ENCODE assay signal across 20 cellular contexts in the genomic region with DNA sequence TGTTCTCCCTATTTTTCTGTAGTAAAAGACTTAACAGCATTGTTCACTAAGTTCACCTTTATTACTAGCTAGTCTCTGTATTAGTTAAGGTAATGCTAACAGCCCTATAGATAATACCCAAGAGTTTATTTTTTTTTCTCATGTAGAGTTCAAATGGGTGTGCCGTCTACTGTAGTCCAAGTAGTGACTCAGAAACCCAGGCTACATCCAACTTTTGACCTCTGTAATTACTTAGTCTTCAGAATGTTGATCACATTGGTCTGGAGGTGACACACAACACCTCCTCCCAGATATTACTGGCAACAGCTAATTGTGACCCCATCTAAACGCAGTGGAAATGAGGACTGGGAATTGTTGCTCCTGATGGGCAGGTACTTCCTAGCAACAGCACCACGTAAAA. TPM values are rescaled to one million over a fixed set of nuclear protein-coding genes. Genes with fewer than 3 reads are reported as not detected.
DNase-seq lines count a peak whose midpoint lies in the region; ATAC-seq, FAIRE-seq and TF ChIP-seq lines count a peak whose summit lies in the region.
"Had no signal": no experiment of that assay in that cellular context is flagged by ENCODE, and none has a peak within 500 bp of the region (broad histone marks: within the 10 kb centered on the region; RNA-seq: fewer than 3 reads in every experiment).

No MANE protein-coding gene starts in this region.

- H3K27me3 Mint-ChIP-seq in Caco-2 (ENCODE audit: insufficient read depth, unreplicated experiment): no peaks in the 10 kb centered on the region
- H3K27me3 Mint-ChIP-seq: activated CD4-positive, alpha-beta T cell treated with anti-CD3 and anti-CD28 coated beads, Interleukin-2, amount 10 ng/mL, durations not matched to agents 24 days and 14 days; CD4-positive, alpha-beta T cell; effector memory CD8-positive, alpha-beta T cell had no signal

- dilution Hi-C loops in endothelial cell of umbilical vein (cut with MboI; ENCODE audit: extremely low pct_ligation_motif_present, low sequenced_read_pairs): no loop called here

- FAIRE-seq in endothelial cell of umbilical vein (lab: Jason Lieb, UNC): peak; percentile 58
- FAIRE-seq: G401.6, RCC 7860 had no signal

- H3K9me3 Mint-ChIP-seq in Caco-2 (ENCODE audit: unreplicated experiment): no peaks in the 10 kb centered on the region
- H3K9me3 Mint-ChIP-seq: activated CD4-positive, alpha-beta T cell treated with anti-CD3 and anti-CD28 coated beads, Interleukin-2, amount 10 ng/mL, durations not matched to agents 24 days and 14 days; activated T-helper 1 cell treated with anti-CD3 and anti-CD28 coated beads, Interleukin-12 subunit alpha, Interleukin-12 subunit beta, Interleukin-2, Interleukin-4 antibody, amounts not matched to agents 30 ng/mL and 10 ng/mL and 1 ng/mL, durations not matched to agents 14 hours and 24 hours and 36 hours; CD4-positive, alpha-beta T cell; effector memory CD8-positive, alpha-beta T cell had no signal

- H3K4me3 Mint-ChIP-seq in Caco-2 (ENCODE audit: unreplicated experiment): peak overlapping the region; percentile 34
- H3K4me3 Mint-ChIP-seq: activated CD4-positive, alpha-beta T cell treated with anti-CD3 and anti-CD28 coated beads, Interleukin-2, amount 10 ng/mL, durations not matched to agents 24 days and 14 days; activated T-helper 1 cell treated with anti-CD3 and anti-CD28 coated beads, Interleukin-12 subunit alpha, Interleukin-12 subunit beta, Interleukin-2, Interleukin-4 antibody, amounts not matched to agents 30 ng/mL and 10 ng/mL and 1 ng/mL, durations not matched to agents 14 hours and 24 hours and 36 hours; CD4-positive, alpha-beta T cell; effector memory CD8-positive, alpha-beta T cell had no signal

- H3K79me2 ChIP-seq in endothelial cell of umbilical vein (ENCODE audit: control insufficient read depth, insufficient read depth, low read length): peaks cover 36% of the 10 kb centered on the region

- no peak overlapping the region for H2AFZ ChIP-seq in endothelial cell of umbilical vein (ENCODE audit: low read depth, low read length)

- POLR2A ChIA-PET in Caco-2 (lab: Charles Lee): interaction anchor here (1.7 to 2.4 kb wide), 3 partner anchors 10 to 39 kb away, joined by 4 to 15 read pairs (median 11); a partner anchor contains a TSS
- POLR2A ChIA-PET in endothelial cell of umbilical vein (lab: Charles Lee): interaction anchor here (0.7 to 1.2 kb wide), 2 partner anchors 8 to 980 kb away, joined by 3 to 5 read pairs; a partner anchor contains a TSS

- peak overlapping the region; percentile 92 for H3K27ac Mint-ChIP-seq in Caco-2 (ENCODE audit: unreplicated experiment)
- H3K27ac Mint-ChIP-seq: activated CD4-positive, alpha-beta T cell treated with anti-CD3 and anti-CD28 coated beads, Interleukin-2, amount 10 ng/mL, durations not matched to agents 24 days and 14 days; activated T-helper 1 cell treated with anti-CD3 and anti-CD28 coated beads, Interleukin-12 subunit alpha, Interleukin-12 subunit beta, Interleukin-2, Interleukin-4 antibody, amounts not matched to agents 30 ng/mL and 10 ng/mL and 1 ng/mL, durations not matched to agents 14 hours and 24 hours and 36 hours; CD4-positive, alpha-beta T cell had no signal

- H3K27me3 ChIP-seq in Caco-2 (replicated peaks; ENCODE audit: control insufficient read depth, insufficient read depth, low read length): no peaks in the 10 kb centered on the region
- no peaks in the 10 kb centered on the region for H3K27me3 ChIP-seq in MG63
- no peaks in the 10 kb centered on the region for H3K27me3 ChIP-seq in endothelial cell of umbilical vein (ENCODE audit: control insufficient read depth in 2 of 2, insufficient read depth in 2 of 2, low read length in 2 of 2)

- H3K9me1 ChIP-seq in endothelial cell of umbilical vein (replicated peaks; ENCODE audit: control insufficient read depth, extremely low read depth, insufficient read depth, low read length): no peaks in the 10 kb centered on the region

- H3K9me3 ChIP-seq in Caco-2 (no peaks in the 10 kb centered on the region), MG63 (no peaks in the 10 kb centered on the region), endothelial cell of umbilical vein (replicated peaks; ENCODE audit: control insufficient read depth, insufficient read depth, low read length) (no peaks in the 10 kb centered on the region)
- H3K9me3 ChIP-seq: prostate gland had no signal

- no peak for TF ChIP-seq POLR2A in endothelial cell of umbilical vein (IDR thresholded peaks at IDR 0.05; ENCODE audit: low read depth, low read length)

- H3K4me1 ChIP-seq in Caco-2 (peaks cover 18% of the 10 kb centered on the region), endothelial cell of umbilical vein (ENCODE audit: control insufficient read depth, extremely low read depth, insufficient read depth, low read length) (no peaks in the 10 kb centered on the region)
- H3K4me1 ChIP-seq: prostate gland had no signal

- no peak overlapping the region for H3K9ac ChIP-seq in endothelial cell of umbilical vein (replicated peaks; ENCODE audit: extremely low read depth, insufficient read depth, low read length)

- intact Hi-C loops in Caco-2 (cut with micrococcal nuclease; ENCODE audit: unreplicated experiment): loop anchor here (1.0 to 2.0 kb wide), 3 partner anchors 8 to 26 kb away; a partner anchor contains a TSS
- intact Hi-C loops in endothelial cell of umbilical vein (cut with micrococcal nuclease): no loop called here

- H3K36me3 ChIP-seq in Caco-2 (ENCODE audit: control insufficient read depth, insufficient read depth, low read length): no peaks in the 10 kb centered on the region; the same call in 1 of the 2 replicates
- peaks cover 50% of the 10 kb centered on the region for H3K36me3 ChIP-seq in MG63
- peaks cover 7 to 10% of the 10 kb centered on the region in 2 experiments for H3K36me3 ChIP-seq in endothelial cell of umbilical vein (ENCODE audit: control insufficient read depth in 2 of 2, extremely low read depth in 1 of 2, insufficient read depth in 2 of 2, low read length in 2 of 2)

- TF ChIP-seq CTCF in Caco-2 (IDR thresholded peaks at IDR 0.05; ENCODE audit: insufficient read depth in 1 of 2, low read depth in 1 of 2, low read length in 1 of 2, severe bottlenecking in 1 of 2, unreplicated experiment in 1 of 2): no peak
- no peak for TF ChIP-seq CTCF in endothelial cell of umbilical vein (IDR thresholded peaks at IDR 0.05; ENCODE audit: extremely low read depth in 1 of 2, insufficient read depth in 1 of 2, low read depth in 1 of 2, low read length in 2 of 2)
- no peak for TF ChIP-seq CTCF in omental fat pad (IDR thresholded peaks at IDR 0.05)

- DNase-seq in Caco-2: no peak
- DNase-seq in MG63: peak; percentile 16
- no peak for DNase-seq in endothelial cell of umbilical vein (ENCODE audit: low read depth, low spot score)
- DNase-seq in omental fat pad (ENCODE audit: low spot score): no peak
- no peak for DNase-seq in SW480 (ENCODE audit: low spot score)
- DNase-seq in NCI-H146 (lab: John Stamatoyannopoulos, UW): no peak
- DNase-seq: activated CD4-positive, alpha-beta T cell treated with anti-CD3 and anti-CD28 coated beads, Interleukin-2, amount 10 ng/mL, durations not matched to agents 24 days and 14 days; CD4-positive, alpha-beta T cell; effector memory CD8-positive, alpha-beta T cell; head of caudate nucleus; MM.1S; NCI-H2081; NCI-H748 treated with DMSO at 0.1 percent for 48 hours; T-helper 2 cell had no signal

- no TSS peak for BruUV-seq in Caco-2 (replicated peaks; lab: Mats Ljungman, UMichigan)
- BruUV-seq in endothelial cell of umbilical vein (replicated peaks; lab: Mats Ljungman, UMichigan): no TSS peak

- H3K4me3 ChIP-seq in Caco-2 (ENCODE audit: low read depth, low read length): no peak overlapping the region
- H3K4me3 ChIP-seq in MG63: no peak overlapping the region
- no peak overlapping the region for H3K4me3 ChIP-seq in endothelial cell of umbilical vein (replicated peaks in 1 of 3; ENCODE audit: insufficient read depth in 1 of 3, low read depth in 1 of 3, low read length in 3 of 3)
- H3K4me3 ChIP-seq: prostate gland had no signal

- CTCF ChIA-PET in Caco-2 (lab: Charles Lee) (interaction anchor here (0.6 kb wide), 1 partner anchor 18 kb away, joined by 9 read pairs; no protein-coding TSS in a partner anchor), endothelial cell of umbilical vein (lab: Charles Lee) (interaction anchor here (1.6 kb wide), 1 partner anchor 15 kb away, joined by 5 read pairs; no protein-coding TSS in a partner anchor)

- H4K20me1 ChIP-seq in endothelial cell of umbilical vein (replicated peaks; ENCODE audit: control insufficient read depth, extremely low read depth, insufficient read depth, low read length): no peaks in the 10 kb centered on the region

- no peak overlapping the region for H3K27ac ChIP-seq in endothelial cell of umbilical vein (ENCODE audit: insufficient read depth, low read depth, low read length)
- H3K27ac ChIP-seq: prostate gland had no signal

- H3K36me3 Mint-ChIP-seq in Caco-2 (ENCODE audit: insufficient read depth, unreplicated experiment): peaks cover 31% of the 10 kb centered on the region

- ATAC-seq in omental fat pad (ENCODE audit: low FRiP score): peak; percentile 62
- ATAC-seq in GM21526 (IDR thresholded peaks at IDR 0.05; ENCODE audit: low FRiP score, unreplicated experiment): no peak
- no peak for ATAC-seq in activated CD4-positive, CD25-positive, alpha-beta regulatory T cell treated with anti-CD3 and anti-CD28 coated beads, Interleukin-2, amount 50 U/mL, for 24 hours
- ATAC-seq: effector memory CD8-positive, alpha-beta T cell had no signal

- peaks cover 30% of the 10 kb centered on the region for H3K4me1 Mint-ChIP-seq in Caco-2 (ENCODE audit: low read depth, unreplicated experiment)

- H3K4me2 ChIP-seq in endothelial cell of umbilical vein (ENCODE audit: insufficient read depth, low read length): no peak overlapping the region

RNA-seq across cellular contexts. Expression of a gene that starts 7.7 kb away (rescaled TPM):
- total RNA-seq in Caco-2 (2022) (22.5 and 25.0 TPM in 2 replicates), endothelial cell of umbilical vein (15.1 and 19.5 TPM in 2 replicates), omental fat pad (10 to 100 TPM; 27.0 to 47.7 (median 37.0) TPM)
- 28.5 and 41.3 TPM in 2 replicates for total RNA-seq in MG63 (2014; rRNA removed; shearing (Covaris generic); ENCODE audit: low replicate concordance)
- polyA plus RNA-seq in endothelial cell of umbilical vein: 1.6 and 2.4 TPM in 2 replicates
- polyA plus RNA-seq in endothelial cell of umbilical vein (2011; cell fraction: cytosol; rRNA removed): 3.1 and 3.7 TPM in 2 replicates
- polyA plus RNA-seq in endothelial cell of umbilical vein (2011; cell fraction: nucleus; rRNA removed): 3.0 and 3.6 TPM in 2 replicates
- 19.9 and 20.6 TPM in 2 replicates for polyA plus RNA-seq in endothelial cell of umbilical vein (2012)
- polyA minus RNA-seq in endothelial cell of umbilical vein: 7.1 and 7.5 TPM in 2 replicates
- 2.8 TPM for polyA minus RNA-seq in endothelial cell of umbilical vein (2011; cell fraction: cytosol; rRNA and poly(A)+ RNA removed)
- polyA minus RNA-seq in endothelial cell of umbilical vein (2011; cell fraction: nucleus; rRNA and poly(A)+ RNA removed): 15.1 and 17.6 TPM in 2 replicates

RNA-seq across cellular contexts. Expression of a gene that starts 26.2 kb away (rescaled TPM):
- 273 and 274 TPM in 2 replicates for total RNA-seq in Caco-2 (2022)
- 122 and 337 TPM in 2 replicates for total RNA-seq in MG63 (2014; rRNA removed; shearing (Covaris generic); ENCODE audit: low replicate concordance)
- total RNA-seq in endothelial cell of umbilical vein: 222 and 234 TPM in 2 replicates
- polyA plus RNA-seq in endothelial cell of umbilical vein: 271 and 321 TPM in 2 replicates
- polyA plus RNA-seq in endothelial cell of umbilical vein (2011; cell fraction: cytosol; rRNA removed): 179 and 201 TPM in 2 replicates
- 1,807 and 2,301 TPM in 2 replicates for polyA plus RNA-seq in endothelial cell of umbilical vein (2011; cell fraction: nucleus; rRNA removed)
- polyA plus RNA-seq in endothelial cell of umbilical vein (2012): 235 and 294 TPM in 2 replicates
- polyA minus RNA-seq in endothelial cell of umbilical vein: 503 and 547 TPM in 2 replicates
- polyA minus RNA-seq in endothelial cell of umbilical vein (2011; cell fraction: cytosol; rRNA and poly(A)+ RNA removed): 48.5 TPM
- polyA minus RNA-seq in endothelial cell of umbilical vein (2011; cell fraction: nucleus; rRNA and poly(A)+ RNA removed): 485 and 699 TPM in 2 replicates
- total RNA-seq in omental fat pad: 100 to 1,000 TPM; 257 to 444 (median 292) TPM

RNA-seq across cellular contexts. Expression of a gene that starts 38.6 kb away (rescaled TPM):
- total RNA-seq in Caco-2 (2022) (877 and 933 TPM in 2 replicates), endothelial cell of umbilical vein (307 and 337 TPM in 2 replicates), omental fat pad (100 to 1,000 TPM; 138 to 643 (median 306) TPM)
- total RNA-seq in MG63 (2014; rRNA removed; shearing (Covaris generic); ENCODE audit: low replicate concordance): 130 and 166 TPM in 2 replicates
- polyA plus RNA-seq in endothelial cell of umbilical vein: 43.8 and 73.2 TPM in 2 replicates
- polyA plus RNA-seq in endothelial cell of umbilical vein (2011; cell fraction: cytosol; rRNA removed): 130 and 136 TPM in 2 replicates
- 128 and 178 TPM in 2 replicates for polyA plus RNA-seq in endothelial cell of umbilical vein (2011; cell fraction: nucleus; rRNA removed)
- 375 and 526 TPM in 2 replicates for polyA plus RNA-seq in endothelial cell of umbilical vein (2012)
- 137 and 141 TPM in 2 replicates for polyA minus RNA-seq in endothelial cell of umbilical vein
- polyA minus RNA-seq in endothelial cell of umbilical vein (2011; cell fraction: cytosol; rRNA and poly(A)+ RNA removed): 320 TPM
- 81.6 and 90.4 TPM in 2 replicates for polyA minus RNA-seq in endothelial cell of umbilical vein (2011; cell fraction: nucleus; rRNA and poly(A)+ RNA removed)

RNA-seq across cellular contexts. Expression of a gene that starts 39.1 kb away (rescaled TPM):
- total RNA-seq in Caco-2 (2022): 340 and 373 TPM in 2 replicates
- 135 and 172 TPM in 2 replicates for total RNA-seq in MG63 (2014; rRNA removed; shearing (Covaris generic); ENCODE audit: low replicate concordance)
- 137 and 145 TPM in 2 replicates for total RNA-seq in endothelial cell of umbilical vein
- polyA plus RNA-seq in endothelial cell of umbilical vein: 32.2 and 59.8 TPM in 2 replicates
- 109 and 170 TPM in 2 replicates for polyA plus RNA-seq in endothelial cell of umbilical vein (2011; cell fraction: cytosol; rRNA removed)
- 26.3 and 49.7 TPM in 2 replicates for polyA plus RNA-seq in endothelial cell of umbilical vein (2011; cell fraction: nucleus; rRNA removed)
- 309 and 472 TPM in 2 replicates for polyA plus RNA-seq in endothelial cell of umbilical vein (2012)
- polyA minus RNA-seq in endothelial cell of umbilical vein: 10.2 and 13.9 TPM in 2 replicates
- polyA minus RNA-seq in endothelial cell of umbilical vein (2011; cell fraction: cytosol; rRNA and poly(A)+ RNA removed): 36.2 TPM
- 10.9 and 11.6 TPM in 2 replicates for polyA minus RNA-seq in endothelial cell of umbilical vein (2011; cell fraction: nucleus; rRNA and poly(A)+ RNA removed)
- 100 to 1,000 TPM in 3 of 4 donors, 10 to 100 TPM in 1; 86.5 to 352 (median 177) TPM for total RNA-seq in omental fat pad

RNA-seq across cellular contexts. Expression of a gene that starts 54.8 kb away (rescaled TPM):
- total RNA-seq in Caco-2 (2022) (27.2 and 31.1 TPM in 2 replicates), endothelial cell of umbilical vein (24.0 and 27.9 TPM in 2 replicates), omental fat pad (10 to 100 TPM; 20.3 to 27.3 (median 23.6) TPM)
- total RNA-seq in MG63 (2014; rRNA removed; shearing (Covaris generic); ENCODE audit: low replicate concordance): 22.0 and 50.9 TPM in 2 replicates
- polyA plus RNA-seq in endothelial cell of umbilical vein: 16.1 and 23.9 TPM in 2 replicates
- 27.3 and 30.5 TPM in 2 replicates for polyA plus RNA-seq in endothelial cell of umbilical vein (2011; cell fraction: cytosol; rRNA removed)
- 10.9 and 16.3 TPM in 2 replicates for polyA plus RNA-seq in endothelial cell of umbilical vein (2011; cell fraction: nucleus; rRNA removed)
- polyA plus RNA-seq in endothelial cell of umbilical vein (2012): 28.9 and 46.0 TPM in 2 replicates
- polyA minus RNA-seq in endothelial cell of umbilical vein: 9.1 and 10.1 TPM in 2 replicates
- 7.9 TPM for polyA minus RNA-seq in endothelial cell of umbilical vein (2011; cell fraction: cytosol; rRNA and poly(A)+ RNA removed)
- polyA minus RNA-seq in endothelial cell of umbilical vein (2011; cell fraction: nucleus; rRNA and poly(A)+ RNA removed): 8.1 and 11.5 TPM in 2 replicates
